In the genomic region with DNA sequence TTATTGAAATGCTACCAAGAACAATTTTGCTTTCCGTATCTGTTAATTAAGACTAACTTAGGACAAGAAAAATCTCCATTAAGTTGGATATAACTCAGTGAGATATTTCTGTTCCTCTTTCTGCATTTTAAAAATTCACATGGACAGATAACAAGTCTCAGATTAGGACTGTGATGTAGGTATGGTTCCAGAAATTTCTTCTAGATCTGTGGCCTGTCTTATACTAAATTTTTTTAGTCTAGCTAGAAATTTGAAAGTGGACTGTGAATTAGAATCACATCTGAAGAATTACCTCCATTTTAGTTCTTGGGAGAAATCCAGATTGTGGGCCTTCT, we compare ENCODE assay signal across 23 cellular contexts.
"Had no signal": no experiment of that assay in that cellular context is flagged by ENCODE, and none has a peak within 500 bp of the region (broad histone marks: within the 10 kb centered on the region; RNA-seq: fewer than 3 reads in every experiment).

No MANE protein-coding gene starts in this region.

- H3K4me1 ChIP-seq: colonic mucosa, neural progenitor cell, prostate gland had no signal

- DNase-seq: activated CD4-positive, alpha-beta T cell treated with anti-CD3 and anti-CD28 coated beads for 1 hour; activated CD4-positive, alpha-beta T cell treated with anti-CD3 and anti-CD28 coated beads, Interleukin-2, amount 50 U/mL, for 4 hours; activated CD8-positive, alpha-beta memory T cell treated with anti-CD3 and anti-CD28 coated beads for 24 hours; activated CD8-positive, alpha-beta memory T cell treated with anti-CD3 and anti-CD28 coated beads, Interleukin-2, amount 50 U/mL, for 4 hours; activated naive CD4-positive, alpha-beta T cell treated with Interleukin-2 at 50 U/mL for 16 hours; activated T-cell treated with anti-CD3 and anti-CD28 coated beads, Interleukin-2, amount 50 U/mL, for 24 hours; amygdala; colonic mucosa; dorsolateral prefrontal cortex; head of caudate nucleus; hypothalamus; left ventricle myocardium inferior; naive thymus-derived CD8-positive, alpha-beta T cell; ovary; spleen; stimulated activated CD4-positive, alpha-beta T cell treated with anti-CD3 and anti-CD28 coated beads, Interleukin-4, amount 100 ng/mL, for 1 hour; stimulated activated naive CD4-positive, alpha-beta T cell treated with Interleukin-2 at 50 U/mL for 16 hours; upper lobe of left lung had no signal

- H3K27me3 Mint-ChIP-seq: activated T-cell treated with anti-CD3 and anti-CD28 coated beads, Interleukin-2, amount 50 U/mL, for 24 hours; naive thymus-derived CD8-positive, alpha-beta T cell had no signal

- H3K27ac ChIP-seq: colonic mucosa, dorsolateral prefrontal cortex, esophagus muscularis mucosa, gastroesophageal sphincter, left ventricle myocardium inferior, neural progenitor cell, ovary, prostate gland, spleen, upper lobe of left lung had no signal

- H3K9me3 ChIP-seq: colonic mucosa, prostate gland had no signal

- H3K4me1 Mint-ChIP-seq: mesothelial cell of epicardium, neural progenitor cell had no signal

- H3K27me3 ChIP-seq: colonic mucosa, dorsolateral prefrontal cortex, esophagus muscularis mucosa, gastroesophageal sphincter, neural progenitor cell, ovary, spleen, upper lobe of left lung had no signal

- H3K27ac Mint-ChIP-seq: mesothelial cell of epicardium, neural progenitor cell had no signal

- ATAC-seq: gastroesophageal sphincter; naive thymus-derived CD8-positive, alpha-beta T cell had no signal

- H3K36me3 ChIP-seq: colonic mucosa, ovary, prostate gland had no signal

- H3K4me3 Mint-ChIP-seq: activated T-cell treated with anti-CD3 and anti-CD28 coated beads, Interleukin-2, amount 50 U/mL, for 24 hours; mesothelial cell of epicardium; naive thymus-derived CD8-positive, alpha-beta T cell; neural progenitor cell had no signal

- H3K4me3 ChIP-seq: colonic mucosa, dorsolateral prefrontal cortex, esophagus muscularis mucosa, gastroesophageal sphincter, left ventricle myocardium inferior, neural progenitor cell, ovary, prostate gland, spleen, upper lobe of left lung had no signal
